Comparison of ENCODE assay signal across 13 cellular contexts in genomic region chr6:87808005-87808757, GRCh38.
DNase-seq lines count a peak whose midpoint lies in the region; ATAC-seq and TF ChIP-seq lines count a peak whose summit lies in the region.
"Had no signal": no experiment of that assay in that cellular context is flagged by ENCODE, and none has a peak within 500 bp of the region (broad histone marks: within the 10 kb centered on the region; RNA-seq: fewer than 3 reads in every experiment).

No MANE protein-coding gene starts in this region.

- ATAC-seq in GM21390 (IDR thresholded peaks at IDR 0.05; ENCODE audit: unreplicated experiment) (peak; percentile 40), esophagus mucosa (peak; percentile 98), HG03565 (IDR thresholded peaks at IDR 0.05; ENCODE audit: unreplicated experiment) (no peak)
- ATAC-seq: left cardiac atrium, WTC11 had no signal

- intact Hi-C loops in colonic mucosa (cut with DNase I): no loop called here

- H3K9ac ChIP-seq in colonic mucosa (ENCODE audit: low read depth in 2 of 2, low read length in 2 of 2): no peak overlapping the region

- no peak for TF ChIP-seq CTCF in colonic mucosa (IDR thresholded peaks at IDR 0.05)

- DNase-seq in DMS153 (lab: John Stamatoyannopoulos, UW) (peak; percentile 59), NCI-H2227 (lab: John Stamatoyannopoulos, UW; ENCODE audit: unreplicated experiment) (peak; percentile 53), NCI-H526 treated with DMSO at 0.1 percent for 48 hours (lab: John Stamatoyannopoulos, UW) (no peak), colonic mucosa (no peak)
- DNase-seq in effector memory CD4-positive, alpha-beta T cell: no peak
- DNase-seq: amniotic stem cell, DMS53, left cardiac atrium, occipital lobe had no signal

- no peak overlapping the region for H3K27ac ChIP-seq in colonic mucosa
- no peak overlapping the region for H3K27ac ChIP-seq in effector memory CD4-positive, alpha-beta T cell (ENCODE audit: insufficient read depth, low read length, poor library complexity, severe bottlenecking)

- H3K4me1 ChIP-seq in colonic mucosa: no peaks in the 10 kb centered on the region
- H3K4me1 ChIP-seq in effector memory CD4-positive, alpha-beta T cell (ENCODE audit: control insufficient read depth, insufficient read depth, low read length, poor library complexity, severe bottlenecking): no peaks in the 10 kb centered on the region

- no peak overlapping the region for H3K4me3 ChIP-seq in colonic mucosa
- no peak overlapping the region for H3K4me3 ChIP-seq in effector memory CD4-positive, alpha-beta T cell (ENCODE audit: insufficient read depth, low read depth, low read length, poor library complexity, severe bottlenecking)

- H3K9me3 ChIP-seq in colonic mucosa: no peaks in the 10 kb centered on the region
- no peaks in the 10 kb centered on the region for H3K9me3 ChIP-seq in effector memory CD4-positive, alpha-beta T cell (ENCODE audit: control insufficient read depth, low read length)

- H3K36me3 ChIP-seq in colonic mucosa: no peaks in the 10 kb centered on the region
- no peaks in the 10 kb centered on the region for H3K36me3 ChIP-seq in effector memory CD4-positive, alpha-beta T cell (ENCODE audit: control insufficient read depth, insufficient read depth, low read length)

- no peaks in the 10 kb centered on the region for H3K27me3 ChIP-seq in colonic mucosa
- H3K27me3 ChIP-seq in effector memory CD4-positive, alpha-beta T cell (replicated peaks; ENCODE audit: control insufficient read depth, insufficient read depth, low read length, poor library complexity, severe bottlenecking): no peaks in the 10 kb centered on the region

Comparison
In these comparisons a context has a peak if more than half of its experiments do, and no peak if none do; other contexts are left out.
1. DNase-seq: peak in DMS153 (single experiment) and NCI-H2227 (single experiment); none in NCI-H526 treated with DMSO at 0.1 percent for 48 hours (single experiment), colonic mucosa (single experiment) and effector memory CD4-positive, alpha-beta T cell (0 of 3).